ENCODE assay signal across 9 cellular contexts in genomic region chr1:27961646-27962221, GRCh38. TPM values are rescaled to one million over a fixed set of nuclear protein-coding genes. Genes with fewer than 3 reads are reported as not detected.
DNase-seq lines count a peak whose midpoint lies in the region; ATAC-seq and TF ChIP-seq lines count a peak whose summit lies in the region.
"Had no signal": no experiment of that assay in that cellular context is flagged by ENCODE, and none has a peak within 500 bp of the region (broad histone marks: within the 10 kb centered on the region; RNA-seq: fewer than 3 reads in every experiment).

No MANE protein-coding gene starts in this region.

- no peaks in the 10 kb centered on the region for H3K4me1 ChIP-seq in rectal smooth muscle tissue (ENCODE audit: control insufficient read depth, insufficient read depth, low read length)

- H3K9me3 ChIP-seq in SK-N-MC (ENCODE audit: low read depth, low read length), result no peaks in the 10 kb centered on the region

- H3K9ac ChIP-seq in SK-N-MC (ENCODE audit: insufficient read length) (no peak overlapping the region), rectal smooth muscle tissue (ENCODE audit: low read length) (no peak overlapping the region)

- H3K36me3 Mint-ChIP-seq in endothelial cell (ENCODE audit: low read depth, unreplicated experiment), result peaks cover 5% of the 10 kb centered on the region

- peak overlapping the region; percentile 49 for H3K4me3 Mint-ChIP-seq in endothelial cell (ENCODE audit: unreplicated experiment)

- no peak for TF ChIP-seq CTCF in endothelial cell (IDR thresholded peaks at IDR 0.05; ENCODE audit: unreplicated experiment)

- H3K27ac ChIP-seq in SK-N-MC (0 out of 2 replicates have a peak overlapping the region, but pooled peaks have one; percentile 8), rectal smooth muscle tissue (ENCODE audit: low read depth, low read length) (no peak overlapping the region)

- H3K27ac Mint-ChIP-seq in endothelial cell (ENCODE audit: unreplicated experiment), result no peak overlapping the region

- H3K36me3 ChIP-seq in SK-N-MC (ENCODE audit: insufficient read depth, low read length) (no peaks in the 10 kb centered on the region), rectal smooth muscle tissue (ENCODE audit: control insufficient read depth, insufficient read depth, low read length) (peaks cover 12% of the 10 kb centered on the region)

- ATAC-seq in HG03108 (IDR thresholded peaks at IDR 0.05; ENCODE audit: unreplicated experiment), result no peak
- no peak for ATAC-seq in HG02840 (IDR thresholded peaks at IDR 0.05; ENCODE audit: low FRiP score, unreplicated experiment)
- no peak for ATAC-seq in GM19023 (IDR thresholded peaks at IDR 0.05; ENCODE audit: unreplicated experiment)

- no peaks in the 10 kb centered on the region for H3K9me3 Mint-ChIP-seq in endothelial cell (ENCODE audit: unreplicated experiment)

- peaks cover 5% of the 10 kb centered on the region for H3K27me3 Mint-ChIP-seq in endothelial cell (ENCODE audit: unreplicated experiment)

- H3K27me3 ChIP-seq in rectal smooth muscle tissue (ENCODE audit: control insufficient read depth, insufficient read depth, low read length), result no peaks in the 10 kb centered on the region

- H3K4me1 Mint-ChIP-seq in endothelial cell (ENCODE audit: unreplicated experiment), result peaks cover 12% of the 10 kb centered on the region

- DNase-seq in EL (peak; percentile 52), SK-N-MC (ENCODE audit: low read depth, low spot score) (no peak), endothelial cell (ENCODE audit: low spot score) (no peak)
- DNase-seq: stimulated activated CD4-positive, alpha-beta T cell treated with anti-CD3 and anti-CD28 coated beads, Interleukin-15, amount 100 ng/mL, for 24 hours had no signal

- no peak overlapping the region for H3K4me3 ChIP-seq in SK-N-MC
- peak overlapping the region; percentile 6 for H3K4me3 ChIP-seq in rectal smooth muscle tissue (ENCODE audit: low read length)

RNA-seq across cellular contexts. Expression of gene XKR8, which starts 2.0 kb away (rescaled TPM):
- 20.1 TPM for total RNA-seq in endothelial cell (ENCODE audit: unreplicated experiment)

RNA-seq across cellular contexts. Expression of gene SMPDL3B, which starts 26.9 kb away (rescaled TPM):
- total RNA-seq in endothelial cell (ENCODE audit: unreplicated experiment), result 3.3 TPM
- total RNA-seq: RPMI7951 had no signal

RNA-seq across cellular contexts. Expression of gene RPA2, which starts 47.4 kb away (rescaled TPM):
- 34.6 TPM for total RNA-seq in endothelial cell (ENCODE audit: unreplicated experiment)
